14 cellular contexts compared by ENCODE assay signal in genomic region chr5:122126177-122126701, GRCh38. TPM values are rescaled to one million over a fixed set of nuclear protein-coding genes. Genes with fewer than 3 reads are reported as not detected.
DNase-seq lines count a peak whose midpoint lies in the region; FAIRE-seq and TF ChIP-seq lines count a peak whose summit lies in the region.
"Had no signal": no experiment of that assay in that cellular context is flagged by ENCODE, and none has a peak within 500 bp of the region (broad histone marks: within the 10 kb centered on the region; RNA-seq: fewer than 3 reads in every experiment).

No MANE protein-coding gene starts in this region.

- no peak overlapping the region for H3K4me3 ChIP-seq in retinal pigment epithelial cell (ENCODE audit: low read length)

- H3K27me3 Mint-ChIP-seq in T-helper 2 cell treated with Interferon-gamma antibody and Interleukin-4, amounts not matched to agents 5 μg/mL and 100 μg/mL, for 36 hours (ENCODE audit: low read depth) = no peaks in the 10 kb centered on the region

- H3K4me3 Mint-ChIP-seq in T-helper 2 cell treated with Interferon-gamma antibody and Interleukin-4, amounts not matched to agents 5 μg/mL and 100 μg/mL, for 36 hours = no peak overlapping the region
- H3K4me3 Mint-ChIP-seq: naive thymus-derived CD8-positive, alpha-beta T cell had no signal

- peak; percentile 84 for DNase-seq in Daoy (ENCODE audit: low read depth)
- peak; percentile 49 for DNase-seq in RCC 7860 (ENCODE audit: low spot score)
- peak; percentile 88 for DNase-seq in fibroblast of peridontal ligament (ENCODE audit: extremely low read depth)
- peak; percentile 39 for DNase-seq in retinal pigment epithelial cell (ENCODE audit: low read depth)
- DNase-seq in GF-D8 (lab: John Stamatoyannopoulos, UW) = no peak
- DNase-seq in NCI-H187 (lab: John Stamatoyannopoulos, UW) = no peak
- DNase-seq in pons (ENCODE audit: low spot score) = no peak
- DNase-seq in T-helper 2 cell treated with Interferon-gamma antibody and Interleukin-4, amounts not matched to agents 5 μg/mL and 100 μg/mL, for 36 hours (ENCODE audit: low spot score) = no peak
- DNase-seq: activated CD4-positive, alpha-beta T cell treated with anti-CD3 and anti-CD28 coated beads, Interleukin-2, amount 50 U/mL, for 1 hour; activated naive CD4-positive, alpha-beta T cell treated with anti-CD3 and anti-CD28 coated beads, Interleukin-2, amount 50 U/mL, for 16 hours; MM.1S; naive thymus-derived CD8-positive, alpha-beta T cell; NCI-H748 treated with DMSO at 0.1 percent for 48 hours; stimulated activated naive CD8-positive, alpha-beta T cell treated with anti-CD3 and anti-CD28 coated beads, Interleukin-15, Interleukin-2, amounts not matched to agents 100 U/mL and 50 U/mL, for 24 hours had no signal

- no peaks in the 10 kb centered on the region for H3K4me1 Mint-ChIP-seq in T-helper 2 cell treated with Interferon-gamma antibody and Interleukin-4, amounts not matched to agents 5 μg/mL and 100 μg/mL, for 36 hours (ENCODE audit: low read depth)
- H3K4me1 Mint-ChIP-seq: naive thymus-derived CD8-positive, alpha-beta T cell had no signal

- H3K27ac Mint-ChIP-seq in T-helper 2 cell treated with Interferon-gamma antibody and Interleukin-4, amounts not matched to agents 5 μg/mL and 100 μg/mL, for 36 hours = no peak overlapping the region
- H3K27ac Mint-ChIP-seq: naive thymus-derived CD8-positive, alpha-beta T cell had no signal

- H3K9me3 Mint-ChIP-seq in T-helper 2 cell treated with Interferon-gamma antibody and Interleukin-4, amounts not matched to agents 5 μg/mL and 100 μg/mL, for 36 hours = no peaks in the 10 kb centered on the region
- H3K9me3 Mint-ChIP-seq: naive thymus-derived CD8-positive, alpha-beta T cell had no signal

- TF ChIP-seq CTCF in retinal pigment epithelial cell (conservative IDR thresholded peaks at IDR 0.05; ENCODE audit: low read depth, low read length) = no peak

- no peak for FAIRE-seq in RCC 7860 (lab: Jason Lieb, UNC)

- H3K36me3 Mint-ChIP-seq in T-helper 2 cell treated with Interferon-gamma antibody and Interleukin-4, amounts not matched to agents 5 μg/mL and 100 μg/mL, for 36 hours (ENCODE audit: low read depth) = no peaks in the 10 kb centered on the region
- H3K36me3 Mint-ChIP-seq: naive thymus-derived CD8-positive, alpha-beta T cell had no signal

RNA-seq across cellular contexts. Expression of gene ZNF474, which starts 3.1 kb away (rescaled TPM):
- 0.92 and 1.8 TPM in 2 replicates for total RNA-seq in Daoy (2014; rRNA removed; shearing (Covaris generic))

RNA-seq across cellular contexts. Expression of gene LOX, which starts 48.2 kb away (rescaled TPM):
- 59.7 and 66.5 TPM in 2 replicates for total RNA-seq in Daoy (2014; rRNA removed; shearing (Covaris generic))
- total RNA-seq: naive thymus-derived CD8-positive, alpha-beta T cell had no signal

Comparison
In these comparisons a context has a peak if more than half of its experiments do, and no peak if none do; other contexts are left out.
1. DNase-seq: peak in Daoy (single experiment), RCC 7860 (single experiment), fibroblast of peridontal ligament (single experiment) and retinal pigment epithelial cell (single experiment); none in GF-D8 (single experiment), NCI-H187 (0 of 2), pons (single experiment) and T-helper 2 cell treated with Interferon-gamma antibody and Interleukin-4, amounts not matched to agents 5 μg/mL and 100 μg/mL, for 36 hours (single experiment).